8 cellular contexts compared by ENCODE assay signal in the genomic region with DNA sequence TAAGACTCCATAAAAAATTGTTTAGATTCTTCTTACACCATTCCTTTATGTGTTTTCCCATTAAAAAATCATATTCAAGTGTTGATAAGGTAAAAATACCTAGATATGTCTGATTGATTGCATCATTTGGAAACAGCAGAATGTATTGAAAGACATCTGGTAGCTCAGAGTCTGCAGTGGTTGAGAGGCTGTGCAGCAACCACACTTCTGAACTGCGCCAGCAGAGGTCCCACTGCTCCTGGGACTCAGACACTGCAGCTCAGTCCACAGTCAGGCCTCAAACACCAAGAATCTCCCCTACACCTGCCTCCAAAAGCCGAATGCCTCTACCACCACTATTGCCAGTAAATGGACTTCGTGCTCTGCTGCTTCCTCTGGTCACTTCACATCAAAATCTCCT.
DNase-seq lines count a peak whose midpoint lies in the region; ATAC-seq, FAIRE-seq and TF ChIP-seq lines count a peak whose summit lies in the region.

No MANE protein-coding gene starts in this region.

- no peak for TF ChIP-seq EP300 in GM12878 (IDR thresholded peaks at IDR 0.05; ENCODE audit: borderline replicate concordance in 1 of 2, control insufficient read depth in 1 of 2, low read depth in 2 of 2, low read length in 2 of 2)

- H3K4me1 ChIP-seq in right atrium auricular region: peaks cover 0 to under 1% of the 10 kb centered on the region in 2 donors
- no peaks in the 10 kb centered on the region for H3K4me1 ChIP-seq in GM12878 (ENCODE audit: control insufficient read depth, insufficient read depth, low read length)

- SMC1A ChIA-PET in GM12878 (lab: Charles Lee; ENCODE audit: uncharacterized antibody, unreplicated experiment): interaction anchor here (0.7 to 5.0 kb wide), 5 partner anchors 23 to 117 kb away, joined by 3 to 74 read pairs (median 4); no protein-coding TSS in a partner anchor

- RAD21 ChIA-PET in GM12878 (lab: Charles Lee; ENCODE audit: unreplicated experiment): interaction anchor here (1.1 to 7.1 kb wide), 2 partner anchors 39 to 92 kb away, joined by 3 to 94 read pairs; no protein-coding TSS in a partner anchor

- POLR2A ChIA-PET in T-cell (lab: Charles Lee) (interaction anchor here in 1 of 2 donors (0.6 kb wide), 1 partner anchor 23 kb away, joined by 3 read pairs; no protein-coding TSS in a partner anchor), GM12878 (lab: Charles Lee) (interaction anchor here (1.0 kb wide), 1 partner anchor 93 kb away, joined by 3 read pairs; no protein-coding TSS in a partner anchor)

- H3K36me3 ChIP-seq in right atrium auricular region (no peaks in the 10 kb centered on the region), GM12878 (ENCODE audit: control insufficient read depth in 2 of 2, insufficient read depth in 2 of 2, low read length in 1 of 2) (no peaks in the 10 kb centered on the region)

- no peak for TF ChIP-seq POLR2A in GM12878 (IDR thresholded peaks at IDR 0.05; ENCODE audit: low read depth, low read length)

- no peaks in the 10 kb centered on the region for H4K20me1 ChIP-seq in GM12878 (ENCODE audit: control insufficient read depth, insufficient read depth)

- H3K9ac ChIP-seq in GM12878 (ENCODE audit: control insufficient read depth, insufficient read depth, low read length): no peak overlapping the region

- H3K4me3 ChIP-seq in right atrium auricular region: no peak overlapping the region
- no peak overlapping the region for H3K4me3 ChIP-seq in GM12878

- no peaks in the 10 kb centered on the region for H3K27me3 ChIP-seq in right atrium auricular region
- no peaks in the 10 kb centered on the region for H3K27me3 ChIP-seq in GM12878 (replicated peaks in 1 of 2; ENCODE audit: control insufficient read depth in 2 of 2, insufficient read depth in 2 of 2, low read length in 1 of 2)

- peak; percentile 34; the same call in 1 of the 2 replicates for TF ChIP-seq RAD21 in GM12878 (IDR thresholded peaks at IDR 0.05; ENCODE audit: insufficient read depth, low read depth, low read length)

- no peaks in the 10 kb centered on the region for H3K79me2 ChIP-seq in GM12878 (ENCODE audit: control insufficient read depth, insufficient read depth, low read length)

- WGBS in GM12878 (ENCODE audit: insufficient coverage, insufficient replicate concordance, low lambda C conversion rate, missing lambda C conversion rate): 16% methylated on average over 3 of the region's 3 CpGs

- no peaks in the 10 kb centered on the region for H3K36me3 Mint-ChIP-seq in T-cell
- no peaks in the 10 kb centered on the region for H3K36me3 Mint-ChIP-seq in stimulated activated naive B cell treated with anti-CD40 and anti-IgM and Interleukin-4, amounts not matched to agents 10 μg/mL and 1 μg/mL and 100 μg/mL, for 72 hours

- H3K4me3 Mint-ChIP-seq in T-cell: no peak overlapping the region
- no peak overlapping the region for H3K4me3 Mint-ChIP-seq in stimulated activated naive B cell treated with anti-CD40 and anti-IgM and Interleukin-4, amounts not matched to agents 10 μg/mL and 1 μg/mL and 100 μg/mL, for 72 hours

- H3K27me3 Mint-ChIP-seq in T-cell: no peaks in the 10 kb centered on the region
- H3K27me3 Mint-ChIP-seq in stimulated activated naive B cell treated with anti-CD40 and anti-IgM and Interleukin-4, amounts not matched to agents 10 μg/mL and 1 μg/mL and 100 μg/mL, for 72 hours: peaks cover 0 to 6% of the 10 kb centered on the region in 2 donors

- no peak overlapping the region for H3K4me2 ChIP-seq in GM12878 (ENCODE audit: control insufficient read depth, insufficient read depth)

- no peaks in the 10 kb centered on the region for H3K9me3 ChIP-seq in right atrium auricular region
- no peaks in the 10 kb centered on the region for H3K9me3 ChIP-seq in GM12878 (replicated peaks; ENCODE audit: control insufficient read depth, insufficient read depth, low read length)

- intact Hi-C loops in Right ventricle myocardium inferior (cut with DNase I) (loop anchor here (2.0 kb wide), 1 partner anchor 92 kb away; no protein-coding TSS in a partner anchor), GM12878 (cut with micrococcal nuclease; ENCODE audit: unreplicated experiment) (loop anchor here (1.0 to 10.0 kb wide), 2 partner anchors 93 to 300 kb away; no protein-coding TSS in a partner anchor)

- ATAC-seq in Right ventricle myocardium inferior (peak; percentile 71), HG03108 (IDR thresholded peaks at IDR 0.05; ENCODE audit: unreplicated experiment) (peak; percentile 69), T-cell (replicated peaks in 1 of 4) (peak; percentile 60 to 88 (median 76)), GM12878 (peak; percentile 92), HG03571 (IDR thresholded peaks at IDR 0.05; ENCODE audit: unreplicated experiment) (no peak)
- peak; percentile 78 to 88 for ATAC-seq in stimulated activated naive B cell treated with anti-CD40 and anti-IgM and Interleukin-4, amounts not matched to agents 10 μg/mL and 1 μg/mL and 100 μg/mL, for 72 hours (replicated peaks)

- H3K27ac Mint-ChIP-seq in T-cell: no peak overlapping the region
- no peak overlapping the region for H3K27ac Mint-ChIP-seq in stimulated activated naive B cell treated with anti-CD40 and anti-IgM and Interleukin-4, amounts not matched to agents 10 μg/mL and 1 μg/mL and 100 μg/mL, for 72 hours

- no peak for DNase-seq in Right ventricle myocardium inferior (ENCODE audit: missing footprints)
- no peak for DNase-seq in right atrium auricular region (ENCODE audit: low spot score)
- peak in 33 of 34 experiments; percentile 8 to 65 (median 50) for DNase-seq in T-cell
- no peak for DNase-seq in GM12878 (ENCODE audit: low read depth, low spot score)
- peak; percentile 33 for DNase-seq in left kidney (ENCODE audit: low read depth, low spot score)
- DNase-seq in stimulated activated naive B cell treated with anti-CD40 and anti-IgM and Interleukin-4, amounts not matched to agents 10 μg/mL and 1 μg/mL and 100 μg/mL, for 72 hours: peak; percentile 6

- H3K9me3 Mint-ChIP-seq in T-cell: no peaks in the 10 kb centered on the region
- no peaks in the 10 kb centered on the region for H3K9me3 Mint-ChIP-seq in stimulated activated naive B cell treated with anti-CD40 and anti-IgM and Interleukin-4, amounts not matched to agents 10 μg/mL and 1 μg/mL and 100 μg/mL, for 72 hours

- H2AFZ ChIP-seq in GM12878 (ENCODE audit: control insufficient read depth, low read depth, low read length): no peak overlapping the region

- no TSS peak for BruUV-seq in GM12878 (replicated peaks; lab: Mats Ljungman, UMichigan)

- CTCF ChIA-PET in T-cell (lab: Charles Lee): interaction anchor here (0.6 to 7.5 kb wide), 17 partner anchors 9 to 177 kb away, joined by 3 to 232 read pairs (median 3); partner anchors contain the start of gene LMCD1 (in 1 of the 2)
- CTCF ChIA-PET in GM12878 (lab: Yijun Ruan, JAX): interaction anchor here (0.6 to 6.7 kb wide), 16 partner anchors 30 to 322 kb away, joined by 3 to 136 read pairs (median 4); no protein-coding TSS in a partner anchor

- in situ Hi-C loops in GM12878 (cut with MboI): loop anchor here (5.0 kb wide), 1 partner anchor 88 kb away; no protein-coding TSS in a partner anchor

- peaks cover 17 to 24% (median 24%) of the 10 kb centered on the region in 3 donors for H3K4me1 Mint-ChIP-seq in T-cell
- H3K4me1 Mint-ChIP-seq in stimulated activated naive B cell treated with anti-CD40 and anti-IgM and Interleukin-4, amounts not matched to agents 10 μg/mL and 1 μg/mL and 100 μg/mL, for 72 hours: peaks cover 8 to 14% of the 10 kb centered on the region in 2 donors

- FAIRE-seq in GM12878 (lab: Jason Lieb, UNC): peak; percentile 41

- H3K27ac ChIP-seq in right atrium auricular region (no peak overlapping the region), GM12878 (ENCODE audit: control insufficient read depth, insufficient read depth) (no peak overlapping the region)

- TF ChIP-seq CTCF in right atrium auricular region (IDR thresholded peaks at IDR 0.05): peak in 1 of 2 donors; percentile 66
- TF ChIP-seq CTCF in GM12878 (IDR thresholded peaks at IDR 0.05 in 2 of 3, conservative IDR thresholded peaks at IDR 0.05 in 1 of 3; ENCODE audit: control insufficient read depth in 2 of 3, extremely low read depth in 1 of 3, insufficient read depth in 1 of 3, low read depth in 3 of 3, low read length in 3 of 3): peak; percentile 37 to 64 (median 53); a peak in 4 of 6 replicates

TF ChIP-seq in GM12878, 131 proteins besides CTCF, POLR2A, EP300 and RAD21:
- TF ChIP-seq SMC3 (IDR thresholded peaks at IDR 0.05; ENCODE audit: borderline replicate concordance, low read length) (peak; percentile 72; the same call in 1 of the 2 replicates), RBBP5 (conservative IDR thresholded peaks at IDR 0.05) (no peak)

Comparison
In these comparisons a context has a peak if more than half of its experiments do, and no peak if none do; other contexts are left out.
1. DNase-seq: peak in T-cell (33 of 34), left kidney (single experiment) and stimulated activated naive B cell treated with anti-CD40 and anti-IgM and Interleukin-4, amounts not matched to agents 10 μg/mL and 1 μg/mL and 100 μg/mL, for 72 hours (single experiment); none in Right ventricle myocardium inferior (single experiment), right atrium auricular region (single experiment) and GM12878 (single experiment).